ENCODE assay signal across 20 cellular contexts in the genomic region with DNA sequence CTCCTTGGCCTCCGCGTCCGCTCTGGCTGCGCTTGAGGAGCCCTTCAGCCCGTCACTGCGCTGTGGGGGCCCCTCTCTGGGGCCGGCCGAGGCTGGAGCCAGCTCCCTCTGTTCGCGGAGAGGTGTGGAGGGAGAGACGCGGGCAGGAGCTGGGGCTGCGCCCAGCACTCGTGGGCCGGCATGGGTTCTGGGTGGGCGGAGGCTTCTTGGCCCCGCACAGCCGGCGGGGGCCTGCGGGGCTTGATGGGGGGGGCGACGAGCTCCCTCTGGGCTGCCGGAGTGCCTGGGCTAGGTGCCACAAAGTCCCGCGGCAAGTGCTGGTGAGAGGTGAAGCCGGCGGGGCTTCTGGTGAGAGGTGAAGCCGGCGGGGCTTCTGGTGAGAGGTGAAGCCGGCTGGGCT.
"Had no signal": no experiment of that assay in that cellular context is flagged by ENCODE, and none has a peak within 500 bp of the region (broad histone marks: within the 10 kb centered on the region; RNA-seq: fewer than 3 reads in every experiment).

No MANE protein-coding gene starts in this region.

- H3K36me3 ChIP-seq: gastrocnemius medialis, thoracic aorta had no signal

- ATAC-seq: esophagus mucosa; gastrocnemius medialis; heart right ventricle; left cardiac atrium; psoas muscle; sciatic nerve; stimulated activated naive B cell treated with anti-CD40 and anti-IgM and Interleukin-4, amounts not matched to agents 10 μg/mL and 1 μg/mL and 100 μg/mL, for 72 hours; stimulated activated naive CD8-positive, alpha-beta T cell treated with anti-CD3 and anti-CD28 coated beads, Interleukin-15, amount 100 ng/mL, for 72 hours had no signal

- H3K27me3 ChIP-seq: gastrocnemius medialis, heart right ventricle had no signal

- H3K27ac Mint-ChIP-seq: nephron; stimulated activated naive B cell treated with anti-CD40 and anti-IgM and Interleukin-4, amounts not matched to agents 10 μg/mL and 1 μg/mL and 100 μg/mL, for 72 hours; stimulated activated naive CD8-positive, alpha-beta T cell treated with anti-CD3 and anti-CD28 coated beads, Interleukin-15, amount 100 ng/mL, for 72 hours; type B pancreatic cell had no signal

- H3K4me3 Mint-ChIP-seq: naive B cell; nephron; stimulated activated naive B cell treated with anti-CD40 and anti-IgM and Interleukin-4, amounts not matched to agents 10 μg/mL and 1 μg/mL and 100 μg/mL, for 72 hours; stimulated activated naive CD8-positive, alpha-beta T cell treated with anti-CD3 and anti-CD28 coated beads, Interleukin-15, amount 100 ng/mL, for 72 hours; type B pancreatic cell had no signal

- DNase-seq: effector memory CD4-positive, alpha-beta T cell; gastrocnemius medialis; heart right ventricle; hypothalamus; left cardiac atrium; left ventricle myocardium inferior; mesenchymal stem cell; naive B cell; psoas muscle; retina; stimulated activated CD4-positive, alpha-beta T cell treated with anti-CD3 and anti-CD28 coated beads, Interleukin-2, amount 100 ng/mL, for 24 hours; stimulated activated CD4-positive, alpha-beta T cell treated with anti-CD3 and anti-CD28 coated beads, Interleukin-4, amount 100 ng/mL, for 4 hours; stimulated activated naive B cell treated with anti-CD40 and anti-IgM and Interleukin-4, amounts not matched to agents 10 μg/mL and 1 μg/mL and 100 μg/mL, for 72 hours; stimulated activated naive CD8-positive, alpha-beta T cell treated with anti-CD3 and anti-CD28 coated beads, Interleukin-15, amount 100 ng/mL, for 72 hours had no signal

- H3K36me3 Mint-ChIP-seq: naive B cell; stimulated activated naive B cell treated with anti-CD40 and anti-IgM and Interleukin-4, amounts not matched to agents 10 μg/mL and 1 μg/mL and 100 μg/mL, for 72 hours had no signal

- H3K27ac ChIP-seq: gastrocnemius medialis, heart right ventricle, left ventricle myocardium inferior, psoas muscle, thoracic aorta had no signal

- H3K4me1 ChIP-seq: gastrocnemius medialis, heart right ventricle, left ventricle myocardium inferior, psoas muscle had no signal

- H3K4me1 Mint-ChIP-seq: naive B cell; nephron; stimulated activated naive B cell treated with anti-CD40 and anti-IgM and Interleukin-4, amounts not matched to agents 10 μg/mL and 1 μg/mL and 100 μg/mL, for 72 hours; stimulated activated naive CD8-positive, alpha-beta T cell treated with anti-CD3 and anti-CD28 coated beads, Interleukin-15, amount 100 ng/mL, for 72 hours had no signal

- H3K4me3 ChIP-seq: gastrocnemius medialis, heart right ventricle, left ventricle myocardium inferior, lung, psoas muscle, thoracic aorta had no signal

- H3K9me3 Mint-ChIP-seq: naive B cell; nephron; stimulated activated naive B cell treated with anti-CD40 and anti-IgM and Interleukin-4, amounts not matched to agents 10 μg/mL and 1 μg/mL and 100 μg/mL, for 72 hours; stimulated activated naive CD8-positive, alpha-beta T cell treated with anti-CD3 and anti-CD28 coated beads, Interleukin-15, amount 100 ng/mL, for 72 hours; type B pancreatic cell had no signal

- H3K27me3 Mint-ChIP-seq: naive B cell; stimulated activated naive B cell treated with anti-CD40 and anti-IgM and Interleukin-4, amounts not matched to agents 10 μg/mL and 1 μg/mL and 100 μg/mL, for 72 hours; stimulated activated naive CD8-positive, alpha-beta T cell treated with anti-CD3 and anti-CD28 coated beads, Interleukin-15, amount 100 ng/mL, for 72 hours; type B pancreatic cell had no signal

- H3K9me3 ChIP-seq: gastrocnemius medialis, heart right ventricle, left ventricle myocardium inferior, psoas muscle, thoracic aorta had no signal
